In the genomic region with DNA sequence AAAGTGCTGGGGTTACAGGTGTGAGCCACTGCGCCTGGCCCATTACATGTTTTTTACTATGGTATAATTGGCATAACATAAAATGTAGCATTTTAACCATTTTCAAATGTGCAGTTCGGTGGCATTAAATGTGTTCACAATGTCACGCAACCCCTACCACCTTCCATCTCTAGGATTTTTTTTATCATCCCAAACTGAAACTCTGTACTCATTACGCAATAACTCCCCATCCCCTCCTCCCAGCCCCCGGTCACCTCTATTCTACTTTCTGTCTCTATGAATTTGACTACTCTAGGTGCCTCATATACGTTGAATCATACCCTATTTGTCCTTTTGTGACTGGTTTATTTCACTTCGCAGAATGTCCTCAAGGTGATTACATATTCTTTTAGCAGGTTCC, we compare ENCODE assay signal across 37 cellular contexts.
"Had no signal": no experiment of that assay in that cellular context is flagged by ENCODE, and none has a peak within 500 bp of the region (broad histone marks: within the 10 kb centered on the region; RNA-seq: fewer than 3 reads in every experiment).

No MANE protein-coding gene starts in this region.

- H3K27ac ChIP-seq: ascending aorta, cardiac muscle cell, VCaP had no signal

- DNase-seq: activated B cell treated with CpG ODN at 0.5 μM for 24 hours; activated CD4-positive, alpha-beta memory T cell treated with anti-CD3 and anti-CD28 coated beads, Interleukin-2, amount 10 ng/mL, durations not matched to agents 7 days and 5 days; activated CD4-positive, alpha-beta T cell treated with anti-CD3 and anti-CD28 coated beads for 4 hours; activated CD4-positive, alpha-beta T cell treated with anti-CD3 and anti-CD28 coated beads, Interleukin-2, amount 10 ng/mL, durations not matched to agents 24 days and 14 days; activated CD4-positive, alpha-beta T cell treated with anti-CD3 and anti-CD28 coated beads, Interleukin-2, amount 50 U/mL, for 1 hour; activated CD4-positive, alpha-beta T cell treated with anti-CD3 and anti-CD28 coated beads, Interleukin-2, amount 50 U/mL, for 4 hours; activated CD4-positive, CD25-positive, alpha-beta regulatory T cell treated with anti-CD3 and anti-CD28 coated beads, Interleukin-2, amount 50 U/mL, for 72 hours; activated CD8-positive, alpha-beta memory T cell treated with anti-CD3 and anti-CD28 coated beads for 24 hours; activated CD8-positive, alpha-beta memory T cell treated with anti-CD3 and anti-CD28 coated beads, Interleukin-2, amount 10 ng/mL, durations not matched to agents 7 days and 5 days; activated CD8-positive, alpha-beta memory T cell treated with anti-CD3 and anti-CD28 coated beads, Interleukin-2, amount 50 U/mL, for 48 hours; activated CD8-positive, alpha-beta T cell treated with anti-CD3 and anti-CD28 coated beads, Interleukin-2, amount 10 ng/mL, durations not matched to agents 7 days and 5 days; activated effector memory CD4-positive, alpha-beta T cell treated with Interleukin-2 at 50 U/mL for 16 hours; activated gamma-delta T cell; activated naive CD4-positive, alpha-beta T cell treated with anti-CD3 and anti-CD28 coated beads, Interleukin-2, amount 10 ng/mL, durations not matched to agents 7 days and 5 days; activated naive CD4-positive, alpha-beta T cell treated with Interleukin-2 at 50 U/mL for 16 hours; activated naive CD8-positive, alpha-beta T cell treated with anti-CD3 and anti-CD28 coated beads, Interleukin-2, amount 10 ng/mL, durations not matched to agents 7 days and 5 days; activated naive CD8-positive, alpha-beta T cell treated with anti-CD3 and anti-CD28 coated beads, Interleukin-2, amount 50 U/mL, for 24 hours; activated T-cell treated with anti-CD3 and anti-CD28 coated beads, Interleukin-2, amount 50 U/mL, for 24 hours; activated T-cell treated with anti-CD3 and anti-CD28 coated beads, Interleukin-2, amount 50 U/mL, for 48 hours; amygdala; anterior cingulate cortex; cerebellar nuclear complex; T-helper 1 cell; T-helper 2 cell; T-helper 9 cell had no signal

- H3K27me3 Mint-ChIP-seq: activated CD4-positive, alpha-beta T cell treated with anti-CD3 and anti-CD28 coated beads, Interleukin-2, amount 10 ng/mL, durations not matched to agents 24 days and 14 days; activated naive CD4-positive, alpha-beta T cell treated with anti-CD3 and anti-CD28 coated beads, Interleukin-2, amount 10 ng/mL, durations not matched to agents 7 days and 5 days; activated naive CD4-positive, alpha-beta T cell treated with anti-CD3 and anti-CD28 coated beads, Interleukin-2, amount 50 U/mL, for 24 hours; activated T-cell treated with anti-CD3 and anti-CD28 coated beads, Interleukin-2, amount 50 U/mL, for 24 hours had no signal

- H3K4me1 Mint-ChIP-seq: activated B cell treated with CpG ODN at 0.5 μM for 24 hours; activated CD4-positive, alpha-beta memory T cell treated with anti-CD3 and anti-CD28 coated beads, Interleukin-2, amount 10 ng/mL, durations not matched to agents 7 days and 5 days; activated CD4-positive, alpha-beta T cell treated with anti-CD3 and anti-CD28 coated beads, Interleukin-2, amount 10 ng/mL, durations not matched to agents 24 days and 14 days; activated CD8-positive, alpha-beta memory T cell treated with anti-CD3 and anti-CD28 coated beads, Interleukin-2, amount 10 ng/mL, durations not matched to agents 7 days and 5 days; activated naive CD4-positive, alpha-beta T cell treated with anti-CD3 and anti-CD28 coated beads, Interleukin-2, amount 10 ng/mL, durations not matched to agents 7 days and 5 days; activated naive CD4-positive, alpha-beta T cell treated with anti-CD3 and anti-CD28 coated beads, Interleukin-2, amount 50 U/mL, for 24 hours; activated naive CD8-positive, alpha-beta T cell treated with anti-CD3 and anti-CD28 coated beads, Interleukin-2, amount 10 ng/mL, durations not matched to agents 7 days and 5 days; activated naive CD8-positive, alpha-beta T cell treated with anti-CD3 and anti-CD28 coated beads, Interleukin-2, amount 50 U/mL, for 24 hours; central memory CD8-positive, alpha-beta T cell had no signal

- H3K36me3 Mint-ChIP-seq: activated CD8-positive, alpha-beta memory T cell treated with anti-CD3 and anti-CD28 coated beads, Interleukin-2, amount 10 ng/mL, durations not matched to agents 7 days and 5 days; activated naive CD4-positive, alpha-beta T cell treated with anti-CD3 and anti-CD28 coated beads, Interleukin-2, amount 10 ng/mL, durations not matched to agents 7 days and 5 days; activated naive CD4-positive, alpha-beta T cell treated with anti-CD3 and anti-CD28 coated beads, Interleukin-2, amount 50 U/mL, for 24 hours; activated naive CD8-positive, alpha-beta T cell; activated naive CD8-positive, alpha-beta T cell treated with anti-CD3 and anti-CD28 coated beads, Interleukin-2, amount 10 ng/mL, durations not matched to agents 7 days and 5 days; brain had no signal

- FAIRE-seq: bronchial epithelial cell, TTC549 had no signal

- ATAC-seq: activated CD8-positive, alpha-beta memory T cell treated with anti-CD3 and anti-CD28 coated beads, Interleukin-2, amount 10 ng/mL, durations not matched to agents 7 days and 5 days; activated CD8-positive, alpha-beta T cell treated with anti-CD3 and anti-CD28 coated beads, Interleukin-2, amount 10 ng/mL, durations not matched to agents 7 days and 5 days; activated naive CD8-positive, alpha-beta T cell treated with anti-CD3 and anti-CD28 coated beads, Interleukin-2, amount 50 U/mL, for 24 hours had no signal

- H3K4me3 Mint-ChIP-seq: activated B cell treated with CpG ODN at 0.5 μM for 24 hours; activated CD4-positive, alpha-beta memory T cell treated with anti-CD3 and anti-CD28 coated beads, Interleukin-2, amount 10 ng/mL, durations not matched to agents 7 days and 5 days; activated CD4-positive, alpha-beta T cell treated with anti-CD3 and anti-CD28 coated beads, Interleukin-2, amount 10 ng/mL, durations not matched to agents 24 days and 14 days; activated CD8-positive, alpha-beta memory T cell treated with anti-CD3 and anti-CD28 coated beads, Interleukin-2, amount 10 ng/mL, durations not matched to agents 7 days and 5 days; activated CD8-positive, alpha-beta T cell treated with anti-CD3 and anti-CD28 coated beads, Interleukin-2, amount 10 ng/mL, durations not matched to agents 7 days and 5 days; activated naive CD4-positive, alpha-beta T cell treated with anti-CD3 and anti-CD28 coated beads, Interleukin-2, amount 10 ng/mL, durations not matched to agents 7 days and 5 days; activated naive CD4-positive, alpha-beta T cell treated with anti-CD3 and anti-CD28 coated beads, Interleukin-2, amount 50 U/mL, for 24 hours; activated naive CD8-positive, alpha-beta T cell; activated naive CD8-positive, alpha-beta T cell treated with anti-CD3 and anti-CD28 coated beads, Interleukin-2, amount 10 ng/mL, durations not matched to agents 7 days and 5 days; activated naive CD8-positive, alpha-beta T cell treated with anti-CD3 and anti-CD28 coated beads, Interleukin-2, amount 50 U/mL, for 24 hours; activated T-cell treated with anti-CD3 and anti-CD28 coated beads, Interleukin-2, amount 50 U/mL, for 24 hours; brain; central memory CD8-positive, alpha-beta T cell; T-helper 1 cell treated with Interleukin-12 subunit alpha and Interleukin-12 subunit beta and Interleukin-4 antibody, amounts not matched to agents 30 μg/mL and 1 μg/mL, for 36 hours; T-helper 2 cell treated with Interferon-gamma antibody and Interleukin-4, amounts not matched to agents 5 μg/mL and 100 μg/mL, for 36 hours had no signal

- H3K36me3 ChIP-seq: ascending aorta, cardiac muscle cell had no signal

- H3K4me3 ChIP-seq: ascending aorta, cardiac muscle cell had no signal

- H3K9me3 Mint-ChIP-seq: activated CD4-positive, alpha-beta memory T cell treated with anti-CD3 and anti-CD28 coated beads, Interleukin-2, amount 10 ng/mL, durations not matched to agents 7 days and 5 days; activated CD4-positive, alpha-beta T cell treated with anti-CD3 and anti-CD28 coated beads, Interleukin-2, amount 10 ng/mL, durations not matched to agents 24 days and 14 days; activated naive CD4-positive, alpha-beta T cell treated with anti-CD3 and anti-CD28 coated beads, Interleukin-2, amount 10 ng/mL, durations not matched to agents 7 days and 5 days; activated naive CD4-positive, alpha-beta T cell treated with anti-CD3 and anti-CD28 coated beads, Interleukin-2, amount 50 U/mL, for 24 hours; activated naive CD8-positive, alpha-beta T cell treated with anti-CD3 and anti-CD28 coated beads, Interleukin-2, amount 10 ng/mL, durations not matched to agents 7 days and 5 days; activated naive CD8-positive, alpha-beta T cell treated with anti-CD3 and anti-CD28 coated beads, Interleukin-2, amount 50 U/mL, for 24 hours; activated T-cell treated with anti-CD3 and anti-CD28 coated beads, Interleukin-2, amount 50 U/mL, for 24 hours; activated T-helper 2 cell treated with anti-CD3 and anti-CD28 coated beads, Interferon-gamma antibody, Interleukin-2, Interleukin-4, amounts not matched to agents 10 μg/mL and 5 μg/mL and 100 μg/mL, durations not matched to agents 14 hours and 24 hours and 36 hours; brain; central memory CD8-positive, alpha-beta T cell; T-helper 1 cell treated with Interleukin-12 subunit alpha and Interleukin-12 subunit beta and Interleukin-4 antibody, amounts not matched to agents 30 μg/mL and 1 μg/mL, for 36 hours; T-helper 2 cell treated with Interferon-gamma antibody and Interleukin-4, amounts not matched to agents 5 μg/mL and 100 μg/mL, for 36 hours had no signal

- H3K27me3 ChIP-seq: ascending aorta, cardiac muscle cell had no signal

- H3K9me3 ChIP-seq: ascending aorta had no signal

- H3K4me1 ChIP-seq: ascending aorta had no signal

- H3K27ac Mint-ChIP-seq: activated B cell treated with CpG ODN at 0.5 μM for 24 hours; activated CD4-positive, alpha-beta memory T cell treated with anti-CD3 and anti-CD28 coated beads, Interleukin-2, amount 10 ng/mL, durations not matched to agents 7 days and 5 days; activated CD4-positive, alpha-beta T cell treated with anti-CD3 and anti-CD28 coated beads, Interleukin-2, amount 10 ng/mL, durations not matched to agents 24 days and 14 days; activated CD8-positive, alpha-beta memory T cell treated with anti-CD3 and anti-CD28 coated beads, Interleukin-2, amount 10 ng/mL, durations not matched to agents 7 days and 5 days; activated CD8-positive, alpha-beta T cell treated with anti-CD3 and anti-CD28 coated beads, Interleukin-2, amount 10 ng/mL, durations not matched to agents 7 days and 5 days; activated naive CD4-positive, alpha-beta T cell treated with anti-CD3 and anti-CD28 coated beads, Interleukin-2, amount 10 ng/mL, durations not matched to agents 7 days and 5 days; activated naive CD8-positive, alpha-beta T cell; activated naive CD8-positive, alpha-beta T cell treated with anti-CD3 and anti-CD28 coated beads, Interleukin-2, amount 10 ng/mL, durations not matched to agents 7 days and 5 days; activated naive CD8-positive, alpha-beta T cell treated with anti-CD3 and anti-CD28 coated beads, Interleukin-2, amount 50 U/mL, for 24 hours; activated T-cell treated with anti-CD3 and anti-CD28 coated beads, Interleukin-2, amount 50 U/mL, for 24 hours; activated T-helper 2 cell treated with anti-CD3 and anti-CD28 coated beads, Interferon-gamma antibody, Interleukin-2, Interleukin-4, amounts not matched to agents 10 μg/mL and 5 μg/mL and 100 μg/mL, durations not matched to agents 14 hours and 24 hours and 36 hours; brain; T-helper 1 cell treated with Interleukin-12 subunit alpha and Interleukin-12 subunit beta and Interleukin-4 antibody, amounts not matched to agents 30 μg/mL and 1 μg/mL, for 36 hours; T-helper 2 cell treated with Interferon-gamma antibody and Interleukin-4, amounts not matched to agents 5 μg/mL and 100 μg/mL, for 36 hours had no signal
